ENCODE assay signal across 14 cellular contexts in genomic region chr3:12394516-12395271, GRCh38.
DNase-seq lines count a peak whose midpoint lies in the region; ATAC-seq and TF ChIP-seq lines count a peak whose summit lies in the region.
"Had no signal": no experiment of that assay in that cellular context is flagged by ENCODE, and none has a peak within 500 bp of the region (broad histone marks: within the 10 kb centered on the region; RNA-seq: fewer than 3 reads in every experiment).

No MANE protein-coding gene starts in this region.

- peak overlapping the region; percentile 55 for H3K4me3 Mint-ChIP-seq in activated naive CD8-positive, alpha-beta T cell treated with anti-CD3 and anti-CD28 coated beads, Interleukin-2, amount 10 ng/mL, durations not matched to agents 7 days and 5 days
- H3K4me3 Mint-ChIP-seq in activated naive CD8-positive, alpha-beta T cell treated with anti-CD3 and anti-CD28 coated beads, Interleukin-2, amount 50 U/mL, for 24 hours = no peak overlapping the region

- H3K4me2 ChIP-seq in OCI-LY3 (ENCODE audit: low read length) = peak overlapping the region; percentile 66

- H4K20me1 ChIP-seq in OCI-LY3 (ENCODE audit: insufficient read depth, low read length) = no peaks in the 10 kb centered on the region
- H4K20me1 ChIP-seq: BLaER1 treated with 17β-estradiol and CSF1 and Interleukin-3, amounts not matched to agents 10 nM and 100 nM had no signal

- no peak for TF ChIP-seq EP300 in transverse colon (IDR thresholded peaks at IDR 0.05; ENCODE audit: low read depth)

- ATAC-seq in activated naive CD8-positive, alpha-beta T cell treated with anti-CD3 and anti-CD28 coated beads, Interleukin-2, amount 10 ng/mL, durations not matched to agents 7 days and 5 days (ENCODE audit: low read depth) = no peak
- ATAC-seq in activated naive CD8-positive, alpha-beta T cell treated with anti-CD3 and anti-CD28 coated beads, Interleukin-2, amount 50 U/mL, for 24 hours = no peak
- ATAC-seq in HG02763 (IDR thresholded peaks at IDR 0.05; ENCODE audit: unreplicated experiment) (peak; percentile 6), GM21619 (IDR thresholded peaks at IDR 0.05; ENCODE audit: unreplicated experiment) (no peak)

- TF ChIP-seq POLR2A in transverse colon (IDR thresholded peaks at IDR 0.05) = no peak

- POLR2A ChIA-PET in activated naive CD8-positive, alpha-beta T cell treated with anti-CD3 and anti-CD28 coated beads, Interleukin-2, amount 10 ng/mL, durations not matched to agents 7 days and 5 days (lab: Charles Lee) = no interaction called here

- no peak for DNase-seq in activated naive CD8-positive, alpha-beta T cell treated with anti-CD3 and anti-CD28 coated beads, Interleukin-2, amount 10 ng/mL, durations not matched to agents 7 days and 5 days
- DNase-seq in activated naive CD8-positive, alpha-beta T cell treated with anti-CD3 and anti-CD28 coated beads, Interleukin-2, amount 50 U/mL, for 24 hours = no peak
- DNase-seq in transverse colon (no peak), NCI-H1105 treated with DMSO at 0.1 percent for 48 hours (lab: John Stamatoyannopoulos, UW) (no peak)
- DNase-seq in activated CD4-positive, alpha-beta T cell treated with anti-CD3 and anti-CD28 coated beads, Interleukin-2, amount 50 U/mL, for 1 hour = no peak
- DNase-seq: caudate nucleus, GOT3, NCI-H187 treated with DMSO at 0.1 percent for 48 hours had no signal

- no peaks in the 10 kb centered on the region for H3K36me3 ChIP-seq in OCI-LY3 (replicated peaks; ENCODE audit: low read depth, low read length)
- no peaks in the 10 kb centered on the region for H3K36me3 ChIP-seq in transverse colon
- H3K36me3 ChIP-seq: BLaER1 treated with 17β-estradiol and CSF1 and Interleukin-3, amounts not matched to agents 10 nM and 100 nM; prostate gland had no signal

- TF ChIP-seq CTCF in OCI-LY3 (IDR thresholded peaks at IDR 0.05; ENCODE audit: low read depth, low read length) (no peak), transverse colon (IDR thresholded peaks at IDR 0.05) (no peak)

- H3K9me3 ChIP-seq in OCI-LY3 (ENCODE audit: insufficient read depth, low read length) = no peaks in the 10 kb centered on the region
- H3K9me3 ChIP-seq in transverse colon = no peaks in the 10 kb centered on the region
- H3K9me3 ChIP-seq: BLaER1 treated with 17β-estradiol and CSF1 and Interleukin-3, amounts not matched to agents 10 nM and 100 nM; prostate gland had no signal

- H3K27ac ChIP-seq in OCI-LY3 (ENCODE audit: low read length) (peak overlapping the region; percentile 88), transverse colon (peak overlapping the region; percentile 27 to 72 (median 47))
- H3K27ac ChIP-seq: BLaER1 treated with 17β-estradiol and CSF1 and Interleukin-3, amounts not matched to agents 10 nM and 100 nM; prostate gland; VCaP had no signal

- no peak overlapping the region for H3K27ac Mint-ChIP-seq in activated naive CD8-positive, alpha-beta T cell treated with anti-CD3 and anti-CD28 coated beads, Interleukin-2, amount 10 ng/mL, durations not matched to agents 7 days and 5 days
- no peak overlapping the region for H3K27ac Mint-ChIP-seq in activated naive CD8-positive, alpha-beta T cell treated with anti-CD3 and anti-CD28 coated beads, Interleukin-2, amount 50 U/mL, for 24 hours

- intact Hi-C loops in transverse colon (cut with DNase I; ENCODE audit: low total_unique reads) = no loop called here

- H3K4me1 ChIP-seq in OCI-LY3 (ENCODE audit: low read length) (peaks cover 40% of the 10 kb centered on the region), transverse colon (peaks cover 19 to 50% (median 24%) of the 10 kb centered on the region in 4 donors)
- H3K4me1 ChIP-seq: prostate gland had no signal

- H3K27me3 ChIP-seq in OCI-LY3 (ENCODE audit: low read depth, low read length) (no peaks in the 10 kb centered on the region), transverse colon (no peaks in the 10 kb centered on the region)
- H3K27me3 ChIP-seq: BLaER1 treated with 17β-estradiol and CSF1 and Interleukin-3, amounts not matched to agents 10 nM and 100 nM had no signal

- WGBS in transverse colon (ENCODE audit: low coverage in 1 of 2), 2 donors = 75 to 77% methylated on average over 4 of the region's 4 CpGs

- H3K36me3 Mint-ChIP-seq in activated naive CD8-positive, alpha-beta T cell treated with anti-CD3 and anti-CD28 coated beads, Interleukin-2, amount 10 ng/mL, durations not matched to agents 7 days and 5 days = peaks cover 2% of the 10 kb centered on the region
- H3K36me3 Mint-ChIP-seq in activated naive CD8-positive, alpha-beta T cell treated with anti-CD3 and anti-CD28 coated beads, Interleukin-2, amount 50 U/mL, for 24 hours (ENCODE audit: low read depth) = no peaks in the 10 kb centered on the region

- H3K27me3 Mint-ChIP-seq in activated naive CD8-positive, alpha-beta T cell treated with anti-CD3 and anti-CD28 coated beads, Interleukin-2, amount 10 ng/mL, durations not matched to agents 7 days and 5 days = peaks cover 18% of the 10 kb centered on the region
- peaks cover 19% of the 10 kb centered on the region for H3K27me3 Mint-ChIP-seq in activated naive CD8-positive, alpha-beta T cell treated with anti-CD3 and anti-CD28 coated beads, Interleukin-2, amount 50 U/mL, for 24 hours

- peak overlapping the region; percentile 63 for H3K9ac ChIP-seq in OCI-LY3 (ENCODE audit: low read length)
- H3K9ac ChIP-seq: BLaER1 treated with 17β-estradiol and CSF1 and Interleukin-3, amounts not matched to agents 10 nM and 100 nM had no signal

- peak overlapping the region; percentile 48 for H2AFZ ChIP-seq in OCI-LY3 (ENCODE audit: low read depth, low read length)

- H3K9me3 Mint-ChIP-seq in activated naive CD8-positive, alpha-beta T cell treated with anti-CD3 and anti-CD28 coated beads, Interleukin-2, amount 10 ng/mL, durations not matched to agents 7 days and 5 days = no peaks in the 10 kb centered on the region
- H3K9me3 Mint-ChIP-seq in activated naive CD8-positive, alpha-beta T cell treated with anti-CD3 and anti-CD28 coated beads, Interleukin-2, amount 50 U/mL, for 24 hours = no peaks in the 10 kb centered on the region

- in situ Hi-C loops in transverse colon (cut with MboI; ENCODE audit: low pct_ligation_motif_present in 1 of 4, low pct_unique_long_range_greater_than_20kb in 1 of 4, low sequenced_read_pairs in 3 of 4) = no loop called here

- no peaks in the 10 kb centered on the region for H3K79me2 ChIP-seq in OCI-LY3 (ENCODE audit: low read length)

- peak overlapping the region; percentile 65 for H3K4me3 ChIP-seq in OCI-LY3 (ENCODE audit: low read length)
- no peak overlapping the region for H3K4me3 ChIP-seq in transverse colon
- H3K4me3 ChIP-seq: BLaER1 treated with 17β-estradiol and CSF1 and Interleukin-3, amounts not matched to agents 10 nM and 100 nM; prostate gland had no signal

- peaks cover 11% of the 10 kb centered on the region for H3K4me1 Mint-ChIP-seq in activated naive CD8-positive, alpha-beta T cell treated with anti-CD3 and anti-CD28 coated beads, Interleukin-2, amount 10 ng/mL, durations not matched to agents 7 days and 5 days
- peaks cover 13% of the 10 kb centered on the region for H3K4me1 Mint-ChIP-seq in activated naive CD8-positive, alpha-beta T cell treated with anti-CD3 and anti-CD28 coated beads, Interleukin-2, amount 50 U/mL, for 24 hours
